1 cellular context compared by ENCODE assay signal in the genomic region with DNA sequence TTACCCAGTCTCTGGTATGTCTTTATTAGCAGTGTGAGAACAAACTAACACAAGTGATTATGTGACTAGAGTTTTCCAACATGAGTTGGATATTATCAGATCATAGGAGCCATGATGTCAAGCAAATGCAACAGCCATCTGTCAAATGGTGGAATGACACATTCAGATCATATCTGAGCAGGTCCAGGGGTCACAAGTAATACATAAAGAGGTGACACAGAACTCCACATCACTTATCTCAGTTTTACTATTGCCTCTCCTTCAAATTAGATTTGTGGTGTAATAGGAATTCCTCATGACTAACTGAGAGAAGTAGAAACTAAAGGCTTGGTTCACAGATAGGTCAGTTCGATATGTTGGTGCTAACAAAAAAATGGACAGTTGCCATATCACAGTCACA.
TF ChIP-seq lines count a peak whose summit lies in the region.

No MANE protein-coding gene starts in this region.

TF ChIP-seq in IMR-90, 13 proteins besides CTCF, POLR2A, EP300 and RAD21:
- TF ChIP-seq, protein P1, sequence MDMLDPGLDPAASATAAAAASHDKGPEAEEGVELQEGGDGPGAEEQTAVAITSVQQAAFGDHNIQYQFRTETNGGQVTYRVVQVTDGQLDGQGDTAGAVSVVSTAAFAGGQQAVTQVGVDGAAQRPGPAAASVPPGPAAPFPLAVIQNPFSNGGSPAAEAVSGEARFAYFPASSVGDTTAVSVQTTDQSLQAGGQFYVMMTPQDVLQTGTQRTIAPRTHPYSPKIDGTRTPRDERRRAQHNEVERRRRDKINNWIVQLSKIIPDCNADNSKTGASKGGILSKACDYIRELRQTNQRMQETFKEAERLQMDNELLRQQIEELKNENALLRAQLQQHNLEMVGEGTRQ (IDR thresholded peaks at IDR 0.05; ENCODE audit: low read depth, low read length), result no peak
- TF ChIP-seq SMC3 (IDR thresholded peaks at IDR 0.05; ENCODE audit: low read depth, low read length), result no peak
